Comparison of ENCODE assay signal across 24 cellular contexts in genomic region chr2:3248754-3249476, GRCh38.
"Had no signal": no experiment of that assay in that cellular context is flagged by ENCODE, and none has a peak within 500 bp of the region (broad histone marks: within the 10 kb centered on the region; RNA-seq: fewer than 3 reads in every experiment).

No MANE protein-coding gene starts in this region.

- H3K4me3 Mint-ChIP-seq: memory B cell; mesothelial cell of epicardium; natural killer cell treated with Interleukin-12 subunit alpha and Interleukin-12 subunit beta and Interleukin-15 and Interleukin-18, amount 100 ng/mL, for 72 hours; neural progenitor cell; stimulated activated effector memory CD8-positive, alpha-beta T cell treated with anti-CD3 and anti-CD28 coated beads, Interleukin-12 subunit alpha, Interleukin-12 subunit beta, amount 100 ng/mL, for 72 hours; stimulated activated naive CD8-positive, alpha-beta T cell treated with anti-CD3 and anti-CD28 coated beads, Interleukin-15, Interleukin-2, amounts not matched to agents 100 ng/mL and 50 ng/mL, for 24 hours had no signal

- DNase-seq: effector CD4-positive, alpha-beta T cell; gastrocnemius medialis; heart right ventricle; hypothalamus; islet precursor cell; left lung; lower lobe of right lung; nucleus accumbens; ovary; right cardiac atrium; stimulated activated CD4-positive, alpha-beta T cell treated with anti-CD3 and anti-CD28 coated beads, Interleukin-4, amount 100 ng/mL, for 1 hour; stimulated activated CD8-positive, alpha-beta memory T cell treated with anti-CD3 and anti-CD28 coated beads, Interleukin-4, amount 100 ng/mL, for 48 hours; tibial artery; upper lobe of left lung had no signal

- H3K4me3 ChIP-seq: coronary artery, gastrocnemius medialis, heart right ventricle, left lung, lower lobe of right lung, neural progenitor cell, ovary, tibial artery, upper lobe of left lung, vagina had no signal

- H3K27me3 Mint-ChIP-seq: memory B cell; natural killer cell treated with Interleukin-12 subunit alpha and Interleukin-12 subunit beta and Interleukin-15 and Interleukin-18, amount 100 ng/mL, for 72 hours; progenitor cell of endocrine pancreas; stimulated activated naive CD8-positive, alpha-beta T cell treated with anti-CD3 and anti-CD28 coated beads, Interleukin-15, Interleukin-2, amounts not matched to agents 100 ng/mL and 50 ng/mL, for 24 hours had no signal

- H3K4me1 ChIP-seq: gastrocnemius medialis, heart right ventricle, left lung, lower lobe of right lung, neural progenitor cell, tibial artery, upper lobe of left lung, vagina had no signal

- H3K36me3 ChIP-seq: gastrocnemius medialis, neural progenitor cell, ovary had no signal

- H3K27ac Mint-ChIP-seq: memory B cell; mesothelial cell of epicardium; natural killer cell treated with Interleukin-12 subunit alpha and Interleukin-12 subunit beta and Interleukin-15 and Interleukin-18, amount 100 ng/mL, for 72 hours; neural progenitor cell; progenitor cell of endocrine pancreas; stimulated activated effector memory CD8-positive, alpha-beta T cell treated with anti-CD3 and anti-CD28 coated beads, Interleukin-12 subunit alpha, Interleukin-12 subunit beta, amount 100 ng/mL, for 72 hours; stimulated activated naive CD8-positive, alpha-beta T cell treated with anti-CD3 and anti-CD28 coated beads, Interleukin-15, Interleukin-2, amounts not matched to agents 100 ng/mL and 50 ng/mL, for 24 hours had no signal

- H3K9ac ChIP-seq: neural progenitor cell had no signal

- H3K4me1 Mint-ChIP-seq: mesothelial cell of epicardium had no signal

- H3K27me3 ChIP-seq: gastrocnemius medialis, heart right ventricle, left lung, neural progenitor cell, ovary, tibial artery, upper lobe of left lung, vagina had no signal

- H3K9me3 ChIP-seq: gastrocnemius medialis had no signal

- ATAC-seq: esophagus mucosa; gastrocnemius medialis; heart right ventricle; left lung; lower lobe of right lung; natural killer cell treated with Interleukin-12 subunit alpha and Interleukin-12 subunit beta and Interleukin-15 and Interleukin-18, amount 100 ng/mL, for 72 hours; right cardiac atrium; stimulated activated effector memory CD8-positive, alpha-beta T cell treated with anti-CD3 and anti-CD28 coated beads, Interleukin-12 subunit alpha, Interleukin-12 subunit beta, amount 100 ng/mL, for 72 hours had no signal
